Comparison of ENCODE assay signal across 8 cellular contexts in the genomic region with DNA sequence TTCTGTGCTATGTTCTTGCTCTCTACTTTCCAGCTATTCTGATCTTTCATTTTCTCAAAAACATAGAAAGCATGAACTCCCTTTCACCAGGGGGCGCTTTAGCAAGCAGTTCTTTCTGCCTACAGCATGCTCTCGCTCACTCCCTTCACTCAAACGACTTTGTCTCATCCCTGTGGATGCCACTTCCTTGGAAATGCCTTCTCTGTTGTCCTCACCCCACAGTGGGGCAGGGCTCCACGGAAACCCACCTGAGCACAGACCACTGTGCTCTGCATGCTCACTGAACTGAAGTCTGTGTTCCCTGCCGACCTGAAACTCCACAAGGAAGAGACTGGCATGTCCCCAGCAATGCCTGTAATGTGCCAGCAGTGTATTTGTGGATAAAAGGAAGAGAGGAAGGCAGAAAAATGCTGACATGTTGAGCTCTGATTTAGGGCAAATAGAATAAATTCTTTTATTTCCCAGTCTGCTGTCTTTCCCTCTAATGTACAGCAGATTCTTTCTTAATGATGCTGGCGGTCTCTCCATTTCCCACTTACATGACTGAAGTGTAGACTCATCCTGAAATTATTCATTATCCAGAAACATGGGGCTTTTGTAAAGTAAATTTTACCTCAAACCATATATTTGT. TPM values are rescaled to one million over a fixed set of nuclear protein-coding genes. Genes with fewer than 3 reads are reported as not detected.
DNase-seq lines count a peak whose midpoint lies in the region; ATAC-seq, FAIRE-seq and TF ChIP-seq lines count a peak whose summit lies in the region.

No MANE protein-coding gene starts in this region.

- dilution Hi-C loops in keratinocyte (cut with MboI; ENCODE audit: extremely low pct_ligation_motif_present, low sequenced_read_pairs), result no loop called here

- no peaks in the 10 kb centered on the region for H3K9me1 ChIP-seq in keratinocyte (ENCODE audit: control insufficient read depth, extremely low read depth, insufficient read depth, low read length)

- intact Hi-C loops in body of pancreas (cut with DNase I), result loop anchor here (10.0 kb wide), 1 partner anchor 180 kb away; no protein-coding TSS in a partner anchor

- no peak overlapping the region for H3K27ac ChIP-seq in ACC112 (ENCODE audit: low read depth, low read length)
- H3K27ac ChIP-seq in body of pancreas, result no peak overlapping the region
- no peak overlapping the region for H3K27ac ChIP-seq in keratinocyte (ENCODE audit: control insufficient read depth, insufficient read depth, low read length)

- 21 to 24% methylated on average over 6 of the region's 6 CpGs for WGBS in body of pancreas, 2 donors

- H3K9me3 ChIP-seq in body of pancreas (no peaks in the 10 kb centered on the region), keratinocyte (ENCODE audit: control insufficient read depth, low read depth, low read length) (no peaks in the 10 kb centered on the region)

- no peak overlapping the region for H3K9ac ChIP-seq in keratinocyte (ENCODE audit: control insufficient read depth, extremely low read depth, insufficient read depth, low read length)

- no peaks in the 10 kb centered on the region for H3K79me2 ChIP-seq in ACC112 (ENCODE audit: control insufficient read depth, insufficient read depth, low read length, unreplicated experiment)
- H3K79me2 ChIP-seq in keratinocyte (ENCODE audit: control insufficient read depth, insufficient read depth, low read length), result no peaks in the 10 kb centered on the region

- peaks cover 3% of the 10 kb centered on the region for H3K4me1 ChIP-seq in ACC112 (ENCODE audit: control insufficient read depth, insufficient read depth, low read length, unreplicated experiment)
- H3K4me1 ChIP-seq in body of pancreas, result peaks cover 11% of the 10 kb centered on the region
- peaks cover 3% of the 10 kb centered on the region for H3K4me1 ChIP-seq in keratinocyte (ENCODE audit: control insufficient read depth, extremely low read depth, insufficient read depth, low read length)

- peak overlapping the region; percentile 64 for H3K4me3 ChIP-seq in ACC112 (ENCODE audit: low read depth, low read length)
- H3K4me3 ChIP-seq in body of pancreas, result no peak overlapping the region
- H3K4me3 ChIP-seq in keratinocyte (ENCODE audit: control insufficient read depth in 2 of 3, extremely low read depth in 1 of 3, insufficient read depth in 2 of 3, low read depth in 1 of 3, low read length in 3 of 3), result no peak overlapping the region

- peak; percentile 57 for TF ChIP-seq CTCF in GM10266 (IDR thresholded peaks at IDR 0.05; ENCODE audit: control insufficient read depth, insufficient read depth, low read depth, missing control alignments)
- peak; percentile 25 to 56 (median 48) for TF ChIP-seq CTCF in body of pancreas (IDR thresholded peaks at IDR 0.05)
- TF ChIP-seq CTCF in keratinocyte (optimal IDR thresholded peaks at IDR 0.05 in 1 of 3, IDR thresholded peaks at IDR 0.05 in 1 of 3, conservative IDR thresholded peaks at IDR 0.05 in 1 of 3; ENCODE audit: extremely low read depth in 1 of 3, insufficient read depth in 2 of 3, low read length in 3 of 3), result peak; percentile 77 to 89 (median 82)

- H4K20me1 ChIP-seq in keratinocyte (ENCODE audit: control insufficient read depth, extremely low read depth, insufficient read depth, low read length), result no peaks in the 10 kb centered on the region

- peak overlapping the region; percentile 61 for H3K4me2 ChIP-seq in keratinocyte (ENCODE audit: control insufficient read depth, extremely low read depth, insufficient read depth, low read depth, low read length)

- peak; percentile 62 for FAIRE-seq in keratinocyte (lab: Jason Lieb, UNC)

- TF ChIP-seq POLR2A in body of pancreas (IDR thresholded peaks at IDR 0.05), result no peak

- no peak for ATAC-seq in body of pancreas

- H2AFZ ChIP-seq in ACC112 (ENCODE audit: low read length, unreplicated experiment) (peak overlapping the region; percentile 44), keratinocyte (ENCODE audit: control insufficient read depth, low read length) (peak overlapping the region; percentile 83)

- H3K27me3 ChIP-seq in ACC112 (ENCODE audit: insufficient read depth, low read length) (0 out of 2 replicates have a peak, but pooled peaks cover 3% of the 10 kb centered on the region), body of pancreas (peaks cover 0 to 8% of the 10 kb centered on the region in 2 donors), keratinocyte (ENCODE audit: control insufficient read depth, extremely low read depth, insufficient read depth, low read length) (peaks cover 19% of the 10 kb centered on the region)

- peak; percentile 65 for DNase-seq in GM10266 (ENCODE audit: extremely low spot score)
- peak; percentile 74 for DNase-seq in NCI-H69 (lab: John Stamatoyannopoulos, UW)
- DNase-seq in body of pancreas, result peak; percentile 47 to 68 (median 54)
- no peak for DNase-seq in keratinocyte (ENCODE audit: low read depth, low spot score)
- DNase-seq in ureter (ENCODE audit: low spot score), result peak; percentile 56
- no peak for DNase-seq in NCI-H146 treated with DMSO at 0.1 percent for 48 hours (lab: John Stamatoyannopoulos, UW; ENCODE audit: unreplicated experiment)
- DNase-seq in NOMO-1 (lab: John Stamatoyannopoulos, UW; ENCODE audit: unreplicated experiment in 2 of 2), result no peak

- no peaks in the 10 kb centered on the region for H3K36me3 ChIP-seq in ACC112 (ENCODE audit: insufficient read depth, low read length)
- H3K36me3 ChIP-seq in body of pancreas (replicated peaks in 1 of 2; ENCODE audit: insufficient read depth in 1 of 2, low read depth in 2 of 2), result no peaks in the 10 kb centered on the region
- H3K36me3 ChIP-seq in keratinocyte (ENCODE audit: control insufficient read depth in 2 of 2, extremely low read depth in 1 of 2, insufficient read depth in 2 of 2, low read length in 2 of 2), result no peaks in the 10 kb centered on the region

RNA-seq across cellular contexts. Expression of a gene that starts 4.9 kb away (rescaled TPM):
- total RNA-seq in body of pancreas (1 to 10 TPM; 4.0 to 5.4 TPM), ureter (16.7 TPM)
- 0.22 to 0.48 TPM (median 0.40 TPM) in 3 replicates for polyA plus RNA-seq in keratinocyte
- 0.25 TPM for polyA plus RNA-seq in keratinocyte (2011; ENCODE audit: low read depth)
- polyA plus RNA-seq in keratinocyte (2011; cell fraction: cytosol; rRNA removed), result 0.16 and 0.21 TPM in 2 replicates
- polyA plus RNA-seq in keratinocyte (2011; cell fraction: nucleus; rRNA removed), result 0.43 and 0.56 TPM in 2 replicates
- polyA plus RNA-seq in keratinocyte (2012; ENCODE audit: low replicate concordance), result 0.28 and 0.47 TPM in 2 replicates
- 0.48 to 1.2 TPM (median 0.82 TPM) in 3 replicates for polyA minus RNA-seq in keratinocyte
- polyA minus RNA-seq in keratinocyte (2011; cell fraction: cytosol; rRNA and poly(A)+ RNA removed), result not detected
- 0.78 and 0.95 TPM in 2 replicates for polyA minus RNA-seq in keratinocyte (2011; cell fraction: nucleus; rRNA and poly(A)+ RNA removed)

Comparison
In these comparisons a context has a peak if more than half of its experiments do, and no peak if none do; other contexts are left out.
1. DNase-seq: peak in GM10266 (single experiment), NCI-H69 (single experiment), body of pancreas (4 of 4) and ureter (single experiment); none in keratinocyte (single experiment), NCI-H146 treated with DMSO at 0.1 percent for 48 hours (single experiment) and NOMO-1 (0 of 2).
2. Peak in every context shown above with its lines, with median percentiles within 50 percentile points of each other: CTCF ChIP-seq.